In the genomic region with DNA sequence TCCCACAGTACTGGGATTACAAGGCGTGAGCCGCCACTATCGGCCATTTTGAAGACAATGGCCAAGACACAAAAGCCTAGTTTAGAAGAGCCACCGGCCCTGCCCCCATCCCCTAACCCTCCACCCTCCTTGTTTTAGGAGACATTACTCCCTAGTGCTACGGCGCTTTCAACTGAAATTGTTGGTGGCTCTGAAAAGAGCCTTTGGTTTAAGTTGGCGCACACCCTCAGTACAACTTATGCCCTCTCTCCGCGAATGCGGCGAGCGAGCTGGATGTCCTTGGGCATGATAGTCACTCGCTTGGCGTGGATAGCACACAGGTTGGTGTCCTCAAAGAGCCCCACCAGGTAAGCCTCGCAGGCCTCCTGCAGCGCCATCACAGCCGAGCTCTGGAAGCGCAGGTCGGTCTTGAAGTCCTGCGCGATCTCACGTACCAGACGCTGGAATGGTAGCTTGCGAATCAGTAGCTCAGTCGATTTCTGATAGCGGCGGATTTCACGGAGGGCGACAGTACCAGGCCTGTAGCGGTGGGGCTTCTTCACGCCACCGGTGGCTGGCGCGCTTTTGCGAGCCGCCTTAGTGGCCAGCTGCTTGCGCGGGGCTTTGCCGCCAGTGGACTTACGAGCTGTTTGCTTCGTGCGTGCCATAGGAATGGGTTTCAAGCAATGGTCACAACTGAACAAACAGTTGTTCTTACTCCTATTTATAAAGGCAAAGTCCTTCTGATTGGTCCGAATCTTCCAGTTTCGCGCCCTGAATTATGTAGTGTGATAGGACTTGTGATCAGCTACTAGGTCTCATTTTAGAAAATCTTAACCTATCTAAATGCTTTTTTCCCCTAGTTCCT, we compare ENCODE assay signal across 9 cellular contexts.
DNase-seq lines count a peak whose midpoint lies in the region; ATAC-seq and TF ChIP-seq lines count a peak whose summit lies in the region.
"Had no signal": no experiment of that assay in that cellular context is flagged by ENCODE, and none has a peak within 500 bp of the region (broad histone marks: within the 10 kb centered on the region; RNA-seq: fewer than 3 reads in every experiment).

No MANE protein-coding gene starts in this region.

- intact Hi-C loops in OCI-LY7 (cut with micrococcal nuclease; ENCODE audit: unreplicated experiment), result no loop called here

- DNase-seq in OCI-LY7 (ENCODE audit: low spot score) (no peak), fibroblast of mammary gland (ENCODE audit: low read depth) (no peak), nephron progenitor cell (peak; percentile 53), type B pancreatic cell (ENCODE audit: extremely low spot score, unreplicated experiment) (no peak)
- peak; percentile 54 for DNase-seq in activated T-cell treated with anti-CD3 and anti-CD28 coated beads, Interleukin-2, amount 50 U/mL, for 4 hours

- H3K9me2 ChIP-seq in OCI-LY7 (ENCODE audit: insufficient read depth, low read length), result no peaks in the 10 kb centered on the region

- no TSS peak for BruUV-seq in OCI-LY7 (replicated peaks; lab: Mats Ljungman, UMichigan)

- no peaks in the 10 kb centered on the region for H3K36me3 Mint-ChIP-seq in activated T-cell treated with anti-CD3 and anti-CD28 coated beads, Interleukin-2, amount 50 U/mL, for 4 hours (ENCODE audit: insufficient read depth)
- peaks cover 5% of the 10 kb centered on the region for H3K36me3 Mint-ChIP-seq in nephron progenitor cell (ENCODE audit: low read depth)
- peaks cover 4% of the 10 kb centered on the region for H3K36me3 Mint-ChIP-seq in type B pancreatic cell

- H3K36me3 ChIP-seq in BLaER1, result no peaks in the 10 kb centered on the region
- no peaks in the 10 kb centered on the region; the same call in 1 of the 2 replicates for H3K36me3 ChIP-seq in OCI-LY7 (ENCODE audit: insufficient read depth, low read length)

- no peaks in the 10 kb centered on the region for H3K9me3 Mint-ChIP-seq in activated T-cell treated with anti-CD3 and anti-CD28 coated beads, Interleukin-2, amount 50 U/mL, for 4 hours
- H3K9me3 Mint-ChIP-seq in nephron progenitor cell, result peaks cover 7% of the 10 kb centered on the region
- H3K9me3 Mint-ChIP-seq in type B pancreatic cell, result no peaks in the 10 kb centered on the region

- no peaks in the 10 kb centered on the region for H3K79me2 ChIP-seq in OCI-LY7 (ENCODE audit: insufficient read depth, low read depth, low read length)

- peaks cover 39% of the 10 kb centered on the region for H3K4me1 Mint-ChIP-seq in activated T-cell treated with anti-CD3 and anti-CD28 coated beads, Interleukin-2, amount 50 U/mL, for 4 hours (ENCODE audit: low read depth)
- peaks cover 40% of the 10 kb centered on the region for H3K4me1 Mint-ChIP-seq in nephron progenitor cell
- peaks cover 19% of the 10 kb centered on the region for H3K4me1 Mint-ChIP-seq in type B pancreatic cell (ENCODE audit: unreplicated experiment)

- peak; percentile 51 for ATAC-seq in GM19397 (IDR thresholded peaks at IDR 0.05; ENCODE audit: unreplicated experiment)
- ATAC-seq in HG03571 (IDR thresholded peaks at IDR 0.05; ENCODE audit: unreplicated experiment), result peak; percentile 41
- peak; percentile 68 for ATAC-seq in activated T-cell treated with anti-CD3 and anti-CD28 coated beads, Interleukin-2, amount 50 U/mL, for 4 hours

- peak overlapping the region; percentile 97 for H3K9ac ChIP-seq in BLaER1

- no peaks in the 10 kb centered on the region for H3K27me3 Mint-ChIP-seq in activated T-cell treated with anti-CD3 and anti-CD28 coated beads, Interleukin-2, amount 50 U/mL, for 4 hours (ENCODE audit: low read depth)
- H3K27me3 Mint-ChIP-seq in nephron progenitor cell (ENCODE audit: low read depth, poor library complexity) (no peaks in the 10 kb centered on the region), type B pancreatic cell (no peaks in the 10 kb centered on the region)

- POLR2A ChIA-PET in OCI-LY7 (lab: Charles Lee), result interaction anchor here (0.6 to 2.4 kb wide), 8 partner anchors 10 to 300 kb away, joined by 3 to 12 read pairs (median 6); a partner anchor contains a TSS

- H3K9me3 ChIP-seq in BLaER1 (peaks cover 14% of the 10 kb centered on the region), OCI-LY7 (ENCODE audit: low read length) (peaks cover 17% of the 10 kb centered on the region; the same call in 1 of the 2 replicates)

- peak overlapping the region; percentile 89 for H3K4me3 Mint-ChIP-seq in activated T-cell treated with anti-CD3 and anti-CD28 coated beads, Interleukin-2, amount 50 U/mL, for 4 hours
- peak overlapping the region; percentile 96 for H3K4me3 Mint-ChIP-seq in nephron progenitor cell
- H3K4me3 Mint-ChIP-seq in type B pancreatic cell, result peak overlapping the region; percentile 95

- H3K27ac Mint-ChIP-seq in nephron progenitor cell (peak overlapping the region; percentile 86), type B pancreatic cell (peak overlapping the region; percentile 98)

- TF ChIP-seq CTCF in OCI-LY7 (conservative IDR thresholded peaks at IDR 0.05; ENCODE audit: low read length) (peak; percentile 30; the same call in 1 of the 2 replicates), fibroblast of mammary gland (conservative IDR thresholded peaks at IDR 0.05; ENCODE audit: control insufficient read depth, insufficient read depth, low read depth, low read length) (no peak), nephron progenitor cell (IDR thresholded peaks at IDR 0.05) (no peak), type B pancreatic cell (conservative IDR thresholded peaks at IDR 0.05) (peak; percentile 50)

- H3K4me1 ChIP-seq in BLaER1 (peaks cover 31% of the 10 kb centered on the region), OCI-LY7 (ENCODE audit: insufficient read depth, low read length, poor library complexity, severe bottlenecking) (peaks cover 27% of the 10 kb centered on the region)

- H3K27ac ChIP-seq in BLaER1, result peak overlapping the region; percentile 93
- no peak overlapping the region for H3K27ac ChIP-seq in OCI-LY7 (ENCODE audit: low read depth, low read length, poor library complexity, severe bottlenecking)
- H3K27ac ChIP-seq: HL-60 had no signal

- peak overlapping the region; percentile 80 for H3K4me2 ChIP-seq in BLaER1
- peak overlapping the region; percentile 34; the same call in 1 of the 2 replicates for H3K4me2 ChIP-seq in OCI-LY7 (ENCODE audit: low read length)

- CTCF ChIA-PET in OCI-LY7 (lab: Charles Lee; ENCODE audit: unreplicated experiment), result no interaction called here

- H3K27me3 ChIP-seq in BLaER1, result peaks cover 20% of the 10 kb centered on the region; the same call in 1 of the 2 replicates

- H4K20me1 ChIP-seq in BLaER1, result peaks cover 26% of the 10 kb centered on the region
- no peaks in the 10 kb centered on the region for H4K20me1 ChIP-seq in OCI-LY7 (ENCODE audit: insufficient read depth, low read length)

- H3K4me3 ChIP-seq in BLaER1, result peak overlapping the region; percentile 86
- H3K4me3 ChIP-seq in OCI-LY7 (ENCODE audit: low read depth, low read length, poor library complexity, severe bottlenecking), result peak overlapping the region; percentile 23
- peak overlapping the region; percentile 45 for H3K4me3 ChIP-seq in fibroblast of mammary gland (ENCODE audit: control insufficient read depth, low read depth, low read length)

- H2AFZ ChIP-seq in OCI-LY7 (ENCODE audit: low read length), result peak overlapping the region; percentile 79

Comparison
In these comparisons a context has a peak if more than half of its experiments do, and no peak if none do; other contexts are left out.
1. H3K4me3 ChIP-seq: peak in every context shown above with its lines; median percentile 86 in BLaER1; 45 in fibroblast of mammary gland; 23 in OCI-LY7.
2. DNase-seq: peak in activated T-cell treated with anti-CD3 and anti-CD28 coated beads, Interleukin-2, amount 50 U/mL, for 4 hours (single experiment) and nephron progenitor cell (single experiment); none in OCI-LY7 (single experiment), fibroblast of mammary gland (single experiment) and type B pancreatic cell (single experiment).
3. CTCF ChIP-seq: peak in OCI-LY7 (single experiment) and type B pancreatic cell (single experiment); none in fibroblast of mammary gland (single experiment) and nephron progenitor cell (single experiment).
4. Peak in every context shown above with its lines, with median percentiles within 50 percentile points of each other: ATAC-seq and H3K4me3 Mint-ChIP-seq.